ENCODE assay signal across 8 cellular contexts in genomic region chr1:235972316-235973090, GRCh38.
DNase-seq lines count a peak whose midpoint lies in the region; ATAC-seq and TF ChIP-seq lines count a peak whose summit lies in the region.

No MANE protein-coding gene starts in this region.

- H3K4me2 ChIP-seq in KMS-11: peak overlapping the region; percentile 67

- H3K79me2 ChIP-seq in KMS-11 (ENCODE audit: insufficient read depth, low read depth): no peaks in the 10 kb centered on the region

- peak overlapping the region; percentile 78 for H3K9ac ChIP-seq in ES-I3 (ENCODE audit: low read depth, low read length)
- H3K9ac ChIP-seq in KMS-11: peak overlapping the region; percentile 60

- TF ChIP-seq CTCF in KMS-11 (conservative IDR thresholded peaks at IDR 0.05; ENCODE audit: low read depth, low read length): no peak
- TF ChIP-seq CTCF in astrocyte of the cerebellum (IDR thresholded peaks at IDR 0.05; ENCODE audit: low read depth, low read length, missing control alignments): no peak

- H3K36me3 ChIP-seq in ES-I3 (ENCODE audit: insufficient read depth, low read length) (peaks cover 6% of the 10 kb centered on the region), KMS-11 (ENCODE audit: insufficient read depth) (no peaks in the 10 kb centered on the region)

- no peaks in the 10 kb centered on the region for H3K27me3 ChIP-seq in KMS-11 (ENCODE audit: insufficient read depth, low read depth)

- peak overlapping the region; percentile 92 for H2AFZ ChIP-seq in KMS-11 (ENCODE audit: low read depth)

- H3K36me3 Mint-ChIP-seq in immature natural killer cell: no peaks in the 10 kb centered on the region

- H3K4me3 ChIP-seq in KMS-11 (IDR thresholded peaks at IDR 0.05; ENCODE audit: insufficient read depth, low read depth, low read length): peak overlapping the region; percentile 48
- H3K4me3 ChIP-seq in astrocyte of the cerebellum (ENCODE audit: low read depth, low read length): peak overlapping the region; percentile 18

- peak; percentile 49 for ATAC-seq in GM21576 (IDR thresholded peaks at IDR 0.05; ENCODE audit: unreplicated experiment)
- ATAC-seq in stimulated activated naive CD8-positive, alpha-beta T cell treated with anti-CD3 and anti-CD28 coated beads, Interleukin-15, amount 100 ng/mL, for 72 hours: peak; percentile 41

- peaks cover 11 to 15% of the 10 kb centered on the region in 2 donors for H3K4me1 Mint-ChIP-seq in immature natural killer cell
- peaks cover 18% of the 10 kb centered on the region for H3K4me1 Mint-ChIP-seq in stimulated activated naive CD8-positive, alpha-beta T cell treated with anti-CD3 and anti-CD28 coated beads, Interleukin-15, amount 100 ng/mL, for 72 hours

- in situ Hi-C loops in astrocyte of the cerebellum (cut with HindIII; ENCODE audit: low sequenced_read_pairs): loop anchor here (5.0 kb wide), 1 partner anchor 105 kb away; the partner anchor contains the start of gene LYST

- DNase-seq in astrocyte of the cerebellum (ENCODE audit: low read depth): peak; percentile 15
- no peak for DNase-seq in immature natural killer cell
- DNase-seq in stimulated activated naive CD8-positive, alpha-beta T cell treated with anti-CD3 and anti-CD28 coated beads, Interleukin-15, amount 100 ng/mL, for 72 hours: no peak
- no peak for DNase-seq in NCI-H1048 (lab: John Stamatoyannopoulos, UW)
- no peak for DNase-seq in superior temporal gyrus (ENCODE audit: extremely low spot score)

- H3K9me3 Mint-ChIP-seq in immature natural killer cell: no peaks in the 10 kb centered on the region
- H3K9me3 Mint-ChIP-seq in stimulated activated naive CD8-positive, alpha-beta T cell treated with anti-CD3 and anti-CD28 coated beads, Interleukin-15, amount 100 ng/mL, for 72 hours: peaks cover 0 to 6% of the 10 kb centered on the region in 2 donors

- H3K27ac Mint-ChIP-seq in immature natural killer cell: peak overlapping the region; percentile 18 to 82 (median 64)
- H3K27ac Mint-ChIP-seq in stimulated activated naive CD8-positive, alpha-beta T cell treated with anti-CD3 and anti-CD28 coated beads, Interleukin-15, amount 100 ng/mL, for 72 hours: peak overlapping the region; percentile 93 to 98

- H3K27me3 Mint-ChIP-seq in immature natural killer cell (ENCODE audit: low read depth in 3 of 3): peaks cover 0 to 5% (median 0%) of the 10 kb centered on the region in 3 donors
- no peaks in the 10 kb centered on the region for H3K27me3 Mint-ChIP-seq in stimulated activated naive CD8-positive, alpha-beta T cell treated with anti-CD3 and anti-CD28 coated beads, Interleukin-15, amount 100 ng/mL, for 72 hours

- H3K4me3 Mint-ChIP-seq in immature natural killer cell: peak overlapping the region; percentile 57 to 87 (median 72)
- peak overlapping the region; percentile 70 to 72 for H3K4me3 Mint-ChIP-seq in stimulated activated naive CD8-positive, alpha-beta T cell treated with anti-CD3 and anti-CD28 coated beads, Interleukin-15, amount 100 ng/mL, for 72 hours

- H4K20me1 ChIP-seq in KMS-11 (ENCODE audit: insufficient read depth): no peaks in the 10 kb centered on the region

- peaks cover 13% of the 10 kb centered on the region for H3K9me3 ChIP-seq in ES-I3 (ENCODE audit: control insufficient read depth, insufficient read depth, low read length)

- H3K4me1 ChIP-seq in ES-I3 (ENCODE audit: insufficient read depth, low read length) (no peaks in the 10 kb centered on the region), KMS-11 (ENCODE audit: low read depth, poor library complexity, severe bottlenecking) (peaks cover 6% of the 10 kb centered on the region)

- H3K27ac ChIP-seq in KMS-11: peak overlapping the region; percentile 64
